In the genomic region with DNA sequence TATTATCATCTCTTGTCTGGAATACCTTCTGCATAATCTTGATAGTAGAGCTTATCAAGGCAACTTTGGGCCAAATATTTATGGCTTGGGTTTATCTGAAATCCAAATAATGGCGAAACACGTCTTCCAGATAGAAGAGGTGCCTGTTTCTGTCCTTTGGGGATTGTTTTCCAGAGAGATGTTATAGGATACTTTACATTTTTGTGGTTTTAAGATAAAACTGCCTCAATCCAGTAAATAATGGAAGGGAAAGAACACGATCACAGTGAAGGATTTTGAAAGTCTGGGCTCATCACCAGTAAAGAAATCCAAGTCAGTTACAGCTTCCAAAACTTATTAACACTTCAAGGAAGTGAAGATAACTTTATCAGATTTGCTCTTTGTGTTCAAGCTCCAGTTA, we compare ENCODE assay signal across 14 cellular contexts. TPM values are rescaled to one million over a fixed set of nuclear protein-coding genes. Genes with fewer than 3 reads are reported as not detected.
DNase-seq lines count a peak whose midpoint lies in the region; ATAC-seq and TF ChIP-seq lines count a peak whose summit lies in the region.
"Had no signal": no experiment of that assay in that cellular context is flagged by ENCODE, and none has a peak within 500 bp of the region (broad histone marks: within the 10 kb centered on the region; RNA-seq: fewer than 3 reads in every experiment).

No MANE protein-coding gene starts in this region.

- POLR2A ChIA-PET in AG04449 (lab: Yijun Ruan, JAX), result interaction anchor here (1.0 kb wide), 1 partner anchor 96 kb away, joined by 3 read pairs; no protein-coding TSS in a partner anchor
- POLR2A ChIA-PET in HEK293 (lab: Yijun Ruan, JAX), result interaction anchor here (1.1 to 1.8 kb wide), 7 partner anchors 19 to 132 kb away, joined by 3 to 7 read pairs (median 4); partner anchors contain the start of genes CYB5D1, NAA38 and TP53

- H3K9ac ChIP-seq in adipocyte (ENCODE audit: low read length), result peak overlapping the region; percentile 75

- ATAC-seq in GM19395 (IDR thresholded peaks at IDR 0.05; ENCODE audit: unreplicated experiment) (no peak), HG02763 (IDR thresholded peaks at IDR 0.05; ENCODE audit: unreplicated experiment) (no peak)

- H3K4me1 ChIP-seq in HEK293 (ENCODE audit: control insufficient read depth, insufficient read depth, low read length) (peaks cover 22% of the 10 kb centered on the region), adipocyte (ENCODE audit: control insufficient read depth, insufficient read depth, low read length) (peaks cover 67% of the 10 kb centered on the region)
- H3K4me1 ChIP-seq: esophagus muscularis mucosa had no signal

- TF ChIP-seq CTCF in AG04449 (IDR thresholded peaks at IDR 0.05; ENCODE audit: insufficient read depth, low read length, missing control alignments), result no peak
- no peak for TF ChIP-seq CTCF in HEK293 (tag by site-specific recombination; IDR thresholded peaks at IDR 0.05)
- no peak for TF ChIP-seq CTCF in dorsolateral prefrontal cortex (IDR thresholded peaks at IDR 0.05 in 54 of 56, conservative IDR thresholded peaks at IDR 0.05 in 2 of 56; ENCODE audit: low read depth in 1 of 56, partially characterized antibody in 56 of 56)

- H3K9me3 ChIP-seq in HEK293 (ENCODE audit: control insufficient read depth, insufficient read depth, low read depth, low read length), result no peaks in the 10 kb centered on the region
- H3K9me3 ChIP-seq in adipocyte (ENCODE audit: control insufficient read depth, low read length), result peaks cover 5% of the 10 kb centered on the region
- H3K9me3 ChIP-seq: esophagus muscularis mucosa had no signal

- CTCF ChIA-PET in AG04449 (lab: Yijun Ruan, JAX) (interaction anchor here (0.6 to 12.1 kb wide), 10 partner anchors 13 to 242 kb away, joined by 3 to 384 read pairs (median 3); partner anchors contain the start of gene TP53), HEK293 (lab: Yijun Ruan, JAX) (interaction anchor here (0.6 to 7.3 kb wide), 13 partner anchors 11 to 326 kb away, joined by 3 to 89 read pairs (median 5); partner anchors contain the start of gene KDM6B)

- DNase-seq in AG04449 (ENCODE audit: low read depth, low spot score) (peak; percentile 29), adipocyte (ENCODE audit: low read depth) (peak; percentile 52), iris pigment epithelial cell (ENCODE audit: low read depth) (peak; percentile 64), dorsolateral prefrontal cortex (no peak), substantia nigra (lab: John Stamatoyannopoulos, UW) (no peak)
- DNase-seq: activated naive CD8-positive, alpha-beta T cell treated with anti-CD3 and anti-CD28 coated beads, Interleukin-2, amount 10 ng/mL, durations not matched to agents 7 days and 5 days; DMS 273 treated with DMSO at 0.1 percent for 48 hours; midbrain; nucleus accumbens had no signal

- H3K27me3 ChIP-seq in adipocyte (replicated peaks; ENCODE audit: control insufficient read depth, insufficient read depth, low read length) (no peaks in the 10 kb centered on the region), dorsolateral prefrontal cortex (peaks cover 0 to 2% (median 0%) of the 10 kb centered on the region in 45 donors)

- H3K27ac ChIP-seq in HEK293 (ENCODE audit: extremely low read depth, low read depth, low read length) (peak overlapping the region; percentile 68), dorsolateral prefrontal cortex (no peak overlapping the region), substantia nigra (ENCODE audit: low read depth, low read length, poor library complexity, severe bottlenecking) (no peak overlapping the region)
- H3K27ac ChIP-seq: coronary artery had no signal

- intact Hi-C loops in dorsolateral prefrontal cortex (cut with DNase I), result no loop called here

- H3K4me3 ChIP-seq in AG04449 (ENCODE audit: low read depth, low read length), result no peak overlapping the region
- no peak overlapping the region for H3K4me3 ChIP-seq in HEK293 (ENCODE audit: low read depth, low read length)
- peak overlapping the region; percentile 63 for H3K4me3 ChIP-seq in adipocyte (ENCODE audit: low read length)
- H3K4me3 ChIP-seq in dorsolateral prefrontal cortex, result no peak overlapping the region
- H3K4me3 ChIP-seq: coronary artery, esophagus muscularis mucosa had no signal

- no peaks in the 10 kb centered on the region; a peak in 1 of 3 replicates for H3K36me3 ChIP-seq in HEK293 (ENCODE audit: control insufficient read depth in 2 of 2, insufficient read depth in 1 of 2, low read length in 2 of 2)
- H3K36me3 ChIP-seq in adipocyte (ENCODE audit: control insufficient read depth, insufficient read depth, low read length, severe bottlenecking), result no peaks in the 10 kb centered on the region
- H3K36me3 ChIP-seq: esophagus muscularis mucosa had no signal

TF ChIP-seq in HEK293, 187 proteins besides CTCF, POLR2A, EP300 and RAD21:
- TF ChIP-seq TRIM28 (IDR thresholded peaks at IDR 0.05; ENCODE audit: borderline replicate concordance, low read length) (peak; percentile 53; the same call in 1 of the 2 replicates), ZNF629 (tag by site-specific recombination; IDR thresholded peaks at IDR 0.05) (0 out of 2 replicates have a peak, but pooled peaks have one; percentile 7), ZNF366 (tag by site-specific recombination; conservative IDR thresholded peaks at IDR 0.05) (peak; percentile 31; the same call in 1 of the 2 replicates), ZNF610 (tag by site-specific recombination; IDR thresholded peaks at IDR 0.05; ENCODE audit: borderline replicate concordance) (no peak), KLF10 (tag by site-specific recombination; IDR thresholded peaks at IDR 0.05) (no peak)
- TF ChIP-seq, protein P1, sequence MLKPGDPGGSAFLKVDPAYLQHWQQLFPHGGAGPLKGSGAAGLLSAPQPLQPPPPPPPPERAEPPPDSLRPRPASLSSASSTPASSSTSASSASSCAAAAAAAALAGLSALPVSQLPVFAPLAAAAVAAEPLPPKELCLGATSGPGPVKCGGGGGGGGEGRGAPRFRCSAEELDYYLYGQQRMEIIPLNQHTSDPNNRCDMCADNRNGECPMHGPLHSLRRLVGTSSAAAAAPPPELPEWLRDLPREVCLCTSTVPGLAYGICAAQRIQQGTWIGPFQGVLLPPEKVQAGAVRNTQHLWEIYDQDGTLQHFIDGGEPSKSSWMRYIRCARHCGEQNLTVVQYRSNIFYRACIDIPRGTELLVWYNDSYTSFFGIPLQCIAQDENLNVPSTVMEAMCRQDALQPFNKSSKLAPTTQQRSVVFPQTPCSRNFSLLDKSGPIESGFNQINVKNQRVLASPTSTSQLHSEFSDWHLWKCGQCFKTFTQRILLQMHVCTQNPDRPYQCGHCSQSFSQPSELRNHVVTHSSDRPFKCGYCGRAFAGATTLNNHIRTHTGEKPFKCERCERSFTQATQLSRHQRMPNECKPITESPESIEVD (tag by site-specific recombination; IDR thresholded peaks at IDR 0.05), result peak; percentile 28; the same call in 1 of the 2 replicates
- TF ChIP-seq, protein P2, sequence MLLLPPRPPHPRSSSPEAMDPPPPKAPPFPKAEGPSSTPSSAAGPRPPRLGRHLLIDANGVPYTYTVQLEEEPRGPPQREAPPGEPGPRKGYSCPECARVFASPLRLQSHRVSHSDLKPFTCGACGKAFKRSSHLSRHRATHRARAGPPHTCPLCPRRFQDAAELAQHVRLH (tag by site-specific recombination; IDR thresholded peaks at IDR 0.05), result 0 out of 2 replicates have a peak, but pooled peaks have one; percentile 9

RNA-seq across cellular contexts. Expression of gene DNAH2, which starts 30.0 kb away (rescaled TPM):
- 1 to 10 TPM in 119 of 120 experiments, under 1 TPM in 1; 0.96 to 5.4 (median 2.7) TPM for total RNA-seq in dorsolateral prefrontal cortex
- total RNA-seq: activated naive CD8-positive, alpha-beta T cell treated with anti-CD3 and anti-CD28 coated beads, Interleukin-2, amount 10 ng/mL, durations not matched to agents 7 days and 5 days had no signal

RNA-seq across cellular contexts. Expression of gene EFNB3, which starts 42.6 kb away (rescaled TPM):
- total RNA-seq in dorsolateral prefrontal cortex, result 10 to 100 TPM in 119 of 120 experiments, 1 to 10 TPM in 1; 7.4 to 54.0 (median 30.3) TPM
- total RNA-seq: activated naive CD8-positive, alpha-beta T cell treated with anti-CD3 and anti-CD28 coated beads, Interleukin-2, amount 10 ng/mL, durations not matched to agents 7 days and 5 days had no signal

RNA-seq across cellular contexts. Expression of gene WRAP53, which starts 59.3 kb away (rescaled TPM):
- 10 to 100 TPM in 19 of 120 experiments, 1 to 10 TPM in 101; 5.1 to 15.5 (median 8.1) TPM for total RNA-seq in dorsolateral prefrontal cortex

Comparison
In these comparisons a context has a peak if more than half of its experiments do, and no peak if none do; other contexts are left out.
1. DNase-seq: peak in AG04449 (single experiment), adipocyte (single experiment) and iris pigment epithelial cell (single experiment); none in dorsolateral prefrontal cortex (0 of 10) and substantia nigra (0 of 49).